In genomic region chr10:13913890-13914289, GRCh38 we compare ENCODE assay signal across 16 cellular contexts.
DNase-seq lines count a peak whose midpoint lies in the region; ATAC-seq and TF ChIP-seq lines count a peak whose summit lies in the region.
"Had no signal": no experiment of that assay in that cellular context is flagged by ENCODE, and none has a peak within 500 bp of the region (broad histone marks: within the 10 kb centered on the region; RNA-seq: fewer than 3 reads in every experiment).

No MANE protein-coding gene starts in this region.

- no peak for ATAC-seq in Right ventricle myocardium inferior
- ATAC-seq: activated T-cell treated with anti-CD3 and anti-CD28 coated beads, Interleukin-2, amount 50 U/mL, for 4 hours; left colon; stimulated activated naive CD8-positive, alpha-beta T cell treated with anti-CD3 and anti-CD28 coated beads, Interleukin-15, amount 100 ng/mL, for 72 hours had no signal

- H2BK15ac ChIP-seq in mesenchymal stem cell (ENCODE audit: low read depth, poor library complexity, severe bottlenecking) = no peak overlapping the region

- no peak for TF ChIP-seq POLR2A in prostate gland (IDR thresholded peaks at IDR 0.05)

- no peaks in the 10 kb centered on the region for H3K27me3 ChIP-seq in right atrium auricular region
- H3K27me3 ChIP-seq in dorsolateral prefrontal cortex = no peaks in the 10 kb centered on the region
- no peaks in the 10 kb centered on the region for H3K27me3 ChIP-seq in mesenchymal stem cell (ENCODE audit: control insufficient read depth in 1 of 2, insufficient read depth in 1 of 2, low read length in 2 of 2)
- H3K27me3 ChIP-seq in tibial artery = no peaks in the 10 kb centered on the region
- no peaks in the 10 kb centered on the region for H3K27me3 ChIP-seq in prostate gland (replicated peaks; ENCODE audit: insufficient read depth)

- no peak overlapping the region for H3K4ac ChIP-seq in mesenchymal stem cell (ENCODE audit: low read depth in 1 of 2, low read length in 2 of 2)

- H3K9ac ChIP-seq in mesenchymal stem cell (ENCODE audit: low read length) = no peak overlapping the region

- H2BK5ac ChIP-seq in mesenchymal stem cell (ENCODE audit: low read depth, low read length, poor library complexity, severe bottlenecking) = no peak overlapping the region

- no peaks in the 10 kb centered on the region for H3K9me3 ChIP-seq in right atrium auricular region
- no peaks in the 10 kb centered on the region for H3K9me3 ChIP-seq in mesenchymal stem cell (ENCODE audit: control insufficient read depth, low read length)
- H3K9me3 ChIP-seq in tibial artery = peaks cover 0 to 5% (median 0%) of the 10 kb centered on the region in 3 donors
- no peaks in the 10 kb centered on the region for H3K9me3 ChIP-seq in prostate gland

- H2BK120ac ChIP-seq in mesenchymal stem cell (ENCODE audit: low read depth, low read length) = no peak overlapping the region

- H3K4me1 ChIP-seq in right atrium auricular region (no peaks in the 10 kb centered on the region), mesenchymal stem cell (ENCODE audit: control insufficient read depth, insufficient read depth, low read depth, low read length) (peaks cover 9% of the 10 kb centered on the region), tibial artery (peaks cover 0 to 15% (median 2%) of the 10 kb centered on the region in 4 donors), prostate gland (replicated peaks) (no peaks in the 10 kb centered on the region)

- H3K18ac ChIP-seq in mesenchymal stem cell (ENCODE audit: low read depth in 1 of 2, low read length in 2 of 2) = peak overlapping the region in 1 of 2 experiments; percentile 42

- H4K91ac ChIP-seq in mesenchymal stem cell (ENCODE audit: low read length) = no peak overlapping the region

- H3K14ac ChIP-seq in mesenchymal stem cell (ENCODE audit: low read length in 2 of 2) = no peak overlapping the region

- H3K79me1 ChIP-seq in mesenchymal stem cell (replicated peaks; ENCODE audit: low read length, poor library complexity, severe bottlenecking) = peaks cover 1% of the 10 kb centered on the region

- no peak overlapping the region for H3K4me2 ChIP-seq in mesenchymal stem cell (ENCODE audit: low read length, poor library complexity, severe bottlenecking)

- WGBS in mesenchymal stem cell = 100% methylated on average over 4 of the region's 5 CpGs
- WGBS in prostate gland = 91% methylated on average over 5 of the region's 5 CpGs

- H2AFZ ChIP-seq in mesenchymal stem cell (ENCODE audit: low read depth, low read length) = no peak overlapping the region

- no peak overlapping the region for H2BK12ac ChIP-seq in mesenchymal stem cell (ENCODE audit: low read length in 2 of 2)

- no peak overlapping the region for H4K8ac ChIP-seq in mesenchymal stem cell (ENCODE audit: low read length)

- intact Hi-C loops in Right ventricle myocardium inferior (cut with DNase I) (no loop called here), dorsolateral prefrontal cortex (cut with DNase I) (no loop called here), tibial artery (cut with DNase I; ENCODE audit: low total_unique reads) (no loop called here), prostate gland (cut with DNase I) (no loop called here)

- peak; percentile 66 for DNase-seq in Right ventricle myocardium inferior (ENCODE audit: missing footprints)
- DNase-seq in right atrium auricular region (ENCODE audit: low spot score) = no peak
- DNase-seq in dorsolateral prefrontal cortex = peak in 1 of 10 donors; percentile 9
- DNase-seq in mesenchymal stem cell = no peak
- DNase-seq in tibial artery = peak; percentile 49 to 70
- no peak for DNase-seq in prostate gland (ENCODE audit: low spot score)
- DNase-seq in NCI-H146 (lab: John Stamatoyannopoulos, UW) = no peak
- no peak for DNase-seq in iPS-NIHi7 (ENCODE audit: extremely low spot score)
- DNase-seq: activated naive CD4-positive, alpha-beta T cell treated with anti-CD3 and anti-CD28 coated beads, Interleukin-2, amount 50 U/mL, for 16 hours; activated T-cell treated with anti-CD3 and anti-CD28 coated beads, Interleukin-2, amount 50 U/mL, for 4 hours; GF-D8; H7; left colon; NCI-H1417 treated with DMSO at 0.1 percent for 48 hours; NCI-H2171 treated with DMSO at 0.1 percent for 48 hours; stimulated activated naive CD8-positive, alpha-beta T cell treated with anti-CD3 and anti-CD28 coated beads, Interleukin-15, amount 100 ng/mL, for 72 hours had no signal

- H2AK5ac ChIP-seq in mesenchymal stem cell (ENCODE audit: low read length, severe bottlenecking) = peak overlapping the region; percentile 30

- no peaks in the 10 kb centered on the region for H3K36me3 ChIP-seq in right atrium auricular region
- no peaks in the 10 kb centered on the region for H3K36me3 ChIP-seq in mesenchymal stem cell (ENCODE audit: control insufficient read depth in 1 of 2, insufficient read depth in 2 of 2, low read depth in 1 of 2, low read length in 2 of 2)
- no peaks in the 10 kb centered on the region for H3K36me3 ChIP-seq in tibial artery
- no peaks in the 10 kb centered on the region for H3K36me3 ChIP-seq in prostate gland

- H3K4me3 ChIP-seq in right atrium auricular region (no peak overlapping the region), dorsolateral prefrontal cortex (no peak overlapping the region), mesenchymal stem cell (ENCODE audit: insufficient read depth in 1 of 2, low read depth in 1 of 2, low read length in 2 of 2) (no peak overlapping the region), tibial artery (no peak overlapping the region), prostate gland (no peak overlapping the region)

- TF ChIP-seq CTCF in right atrium auricular region (IDR thresholded peaks at IDR 0.05) = no peak
- TF ChIP-seq CTCF in dorsolateral prefrontal cortex (IDR thresholded peaks at IDR 0.05 in 54 of 56, conservative IDR thresholded peaks at IDR 0.05 in 2 of 56; ENCODE audit: low read depth in 1 of 56, partially characterized antibody in 56 of 56) = no peak
- no peak for TF ChIP-seq CTCF in tibial artery (IDR thresholded peaks at IDR 0.05)
- no peak for TF ChIP-seq CTCF in prostate gland (IDR thresholded peaks at IDR 0.05)

- no peak overlapping the region for H3K23ac ChIP-seq in mesenchymal stem cell (ENCODE audit: low read length in 2 of 2)

- H3K27ac ChIP-seq in right atrium auricular region (no peak overlapping the region), dorsolateral prefrontal cortex (peak overlapping the region in 31 of 59 donors; percentile 1 to 92 (median 43)), mesenchymal stem cell (ENCODE audit: low read length, poor library complexity, severe bottlenecking) (no peak overlapping the region), tibial artery (no peak overlapping the region), prostate gland (no peak overlapping the region)

Comparison
In these comparisons a context has a peak if more than half of its experiments do, and no peak if none do; other contexts are left out.
1. DNase-seq: peak in Right ventricle myocardium inferior (single experiment) and tibial artery (2 of 2); none in right atrium auricular region (single experiment), mesenchymal stem cell (single experiment), prostate gland (single experiment), NCI-H146 (single experiment) and iPS-NIHi7 (single experiment).
2. H3K27ac ChIP-seq: peak in dorsolateral prefrontal cortex (31 of 59); none in right atrium auricular region (0 of 2), mesenchymal stem cell (single experiment), tibial artery (0 of 2) and prostate gland (0 of 2).